Comparison of ENCODE assay signal across 20 cellular contexts in genomic region chr15:69085325-69086081, GRCh38.
"Had no signal": no experiment of that assay in that cellular context is flagged by ENCODE, and none has a peak within 500 bp of the region (broad histone marks: within the 10 kb centered on the region; RNA-seq: fewer than 3 reads in every experiment).

No MANE protein-coding gene starts in this region.

- H3K4me3 Mint-ChIP-seq: activated naive CD4-positive, alpha-beta T cell treated with anti-CD3 and anti-CD28 coated beads, Interleukin-2, amount 50 U/mL, for 24 hours; activated T-cell treated with anti-CD3 and anti-CD28 coated beads, Interleukin-2, amount 50 U/mL, for 72 hours; central memory CD8-positive, alpha-beta T cell; endodermal cell; stimulated activated memory B cell treated with anti-CD40 and anti-IgM and Interleukin-4, amounts not matched to agents 10 μg/mL and 1 μg/mL and 100 μg/mL, for 72 hours had no signal

- H3K9me3 Mint-ChIP-seq: activated naive CD4-positive, alpha-beta T cell treated with anti-CD3 and anti-CD28 coated beads, Interleukin-2, amount 50 U/mL, for 24 hours; activated T-cell treated with anti-CD3 and anti-CD28 coated beads, Interleukin-2, amount 50 U/mL, for 72 hours; central memory CD8-positive, alpha-beta T cell; endodermal cell; stimulated activated memory B cell treated with anti-CD40 and anti-IgM and Interleukin-4, amounts not matched to agents 10 μg/mL and 1 μg/mL and 100 μg/mL, for 72 hours had no signal

- ATAC-seq: activated T-cell treated with anti-CD3 and anti-CD28 coated beads, Interleukin-2, amount 50 U/mL, for 72 hours; left ventricle myocardium superior; pancreas; sciatic nerve; stimulated activated memory B cell treated with anti-CD40 and anti-IgM and Interleukin-4, amounts not matched to agents 10 μg/mL and 1 μg/mL and 100 μg/mL, for 72 hours had no signal

- H3K4me3 ChIP-seq: ascending aorta, colonic mucosa, pancreas, smooth muscle cell, thyroid gland had no signal

- H3K27ac Mint-ChIP-seq: activated naive CD4-positive, alpha-beta T cell treated with anti-CD3 and anti-CD28 coated beads, Interleukin-2, amount 50 U/mL, for 24 hours; activated T-cell treated with anti-CD3 and anti-CD28 coated beads, Interleukin-2, amount 50 U/mL, for 72 hours; endodermal cell; stimulated activated memory B cell treated with anti-CD40 and anti-IgM and Interleukin-4, amounts not matched to agents 10 μg/mL and 1 μg/mL and 100 μg/mL, for 72 hours had no signal

- H3K4me2 ChIP-seq: smooth muscle cell had no signal

- H3K4me1 Mint-ChIP-seq: activated naive CD4-positive, alpha-beta T cell treated with anti-CD3 and anti-CD28 coated beads, Interleukin-2, amount 50 U/mL, for 24 hours had no signal

- H3K4me1 ChIP-seq: colonic mucosa had no signal

- DNase-seq: activated CD4-positive, alpha-beta T cell treated with anti-CD3 and anti-CD28 coated beads for 1 hour; activated CD8-positive, alpha-beta memory T cell treated with anti-CD3 and anti-CD28 coated beads for 24 hours; activated gamma-delta T cell; activated T-cell treated with anti-CD3 and anti-CD28 coated beads, Interleukin-2, amount 50 U/mL, for 72 hours; colonic mucosa; kidney glomerular epithelial cell; left ventricle myocardium superior; pancreas; stimulated activated CD4-positive, alpha-beta T cell treated with anti-CD3 and anti-CD28 coated beads, Interleukin-4, amount 100 ng/mL, for 24 hours; T-helper 1 cell; T-helper 9 cell; thyroid gland had no signal

- H3K27me3 ChIP-seq: ascending aorta, colonic mucosa, pancreas, thyroid gland had no signal

- H3K36me3 Mint-ChIP-seq: activated naive CD4-positive, alpha-beta T cell treated with anti-CD3 and anti-CD28 coated beads, Interleukin-2, amount 50 U/mL, for 24 hours; stimulated activated memory B cell treated with anti-CD40 and anti-IgM and Interleukin-4, amounts not matched to agents 10 μg/mL and 1 μg/mL and 100 μg/mL, for 72 hours had no signal

- H3K9me3 ChIP-seq: ascending aorta, colonic mucosa, pancreas, thyroid gland had no signal

- H3K27ac ChIP-seq: ascending aorta, colonic mucosa, pancreas, thyroid gland, VCaP had no signal

- H3K36me3 ChIP-seq: ascending aorta, colonic mucosa, pancreas, thyroid gland had no signal
